Comparison of ENCODE assay signal across 8 cellular contexts in the genomic region with DNA sequence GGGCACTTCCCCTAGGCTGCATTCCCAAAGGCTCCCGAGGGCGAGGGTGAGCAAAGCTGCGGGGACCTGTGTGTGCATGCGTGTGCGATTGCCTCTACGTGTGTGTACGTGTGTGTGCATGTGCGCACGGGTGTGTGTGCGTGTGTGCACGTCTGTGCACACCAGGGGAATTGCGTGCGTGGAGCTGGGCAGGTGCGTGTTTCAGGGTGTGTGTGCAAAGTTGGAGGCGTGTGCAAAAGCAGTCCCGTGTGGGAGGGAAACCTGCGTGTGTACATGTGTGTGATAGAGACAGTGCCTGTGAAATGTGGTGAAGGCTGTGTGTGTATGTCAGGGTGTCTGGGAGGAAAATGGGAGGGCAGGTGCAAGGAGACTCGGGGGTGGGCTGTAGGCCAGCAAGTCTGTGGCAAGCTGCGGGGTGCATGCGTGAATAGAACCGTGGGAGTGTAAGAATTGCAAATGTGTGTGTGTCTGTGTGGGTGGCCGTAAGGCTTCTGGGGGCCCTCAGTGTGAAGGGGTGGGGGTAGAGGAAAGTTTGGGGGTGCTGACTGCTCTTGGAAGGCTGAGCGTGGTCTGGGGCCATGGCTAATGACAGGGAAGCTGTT. TPM values are rescaled to one million over a fixed set of nuclear protein-coding genes. Genes with fewer than 3 reads are reported as not detected.
DNase-seq lines count a peak whose midpoint lies in the region; ATAC-seq, FAIRE-seq and TF ChIP-seq lines count a peak whose summit lies in the region.

No MANE protein-coding gene starts in this region.

- FAIRE-seq in astrocyte (lab: Jason Lieb, UNC), result no peak

- H3K4me3 ChIP-seq in astrocyte (ENCODE audit: insufficient read depth, low read depth, low read length) (peak overlapping the region; percentile 44), liver (ENCODE audit: low read depth in 1 of 3, low read length in 3 of 3) (peak overlapping the region in 2 of 3 donors; percentile 41 to 57), thymus (ENCODE audit: low read length) (peak overlapping the region; percentile 36)

- peak overlapping the region; percentile 2 for H2AFZ ChIP-seq in astrocyte (ENCODE audit: low read depth, low read length)

- 36% methylated on average over 23 of the region's 23 CpGs for WGBS in liver
- WGBS in thymus, result 44% methylated on average over 23 of the region's 23 CpGs

- peaks cover 22% of the 10 kb centered on the region for H3K4me1 Mint-ChIP-seq in activated T-cell treated with anti-CD3 and anti-CD28 coated beads, Interleukin-2, amount 50 U/mL, for 24 hours (ENCODE audit: low read depth)
- peaks cover 2% of the 10 kb centered on the region for H3K4me1 Mint-ChIP-seq in astrocyte (ENCODE audit: low read depth, unreplicated experiment)

- TF ChIP-seq RAD21 in liver (IDR thresholded peaks at IDR 0.05), result no peak

- H3K27ac Mint-ChIP-seq in activated T-cell treated with anti-CD3 and anti-CD28 coated beads, Interleukin-2, amount 50 U/mL, for 24 hours, result no peak overlapping the region
- H3K27ac Mint-ChIP-seq in astrocyte (ENCODE audit: unreplicated experiment), result no peak overlapping the region

- no peak for ATAC-seq in HG03469 (IDR thresholded peaks at IDR 0.05; ENCODE audit: unreplicated experiment)
- no peak for ATAC-seq in HG02852 (IDR thresholded peaks at IDR 0.05; ENCODE audit: unreplicated experiment)

- H3K79me2 ChIP-seq in astrocyte (ENCODE audit: insufficient read depth, low read length), result no peaks in the 10 kb centered on the region

- H3K4me2 ChIP-seq in astrocyte (ENCODE audit: low read length), result peak overlapping the region; percentile 83

- no peaks in the 10 kb centered on the region for H3K9me3 ChIP-seq in astrocyte (ENCODE audit: insufficient read depth, low read depth, low read length)
- H3K9me3 ChIP-seq in liver (ENCODE audit: control insufficient read depth in 4 of 4, low read length in 3 of 4), result no peaks in the 10 kb centered on the region
- H3K9me3 ChIP-seq in thymus (ENCODE audit: control insufficient read depth), result peaks cover 1% of the 10 kb centered on the region

- peaks cover 5% of the 10 kb centered on the region for H4K20me1 ChIP-seq in astrocyte (ENCODE audit: insufficient read depth, low read length)

- peak overlapping the region; percentile 47 for H3K4me3 Mint-ChIP-seq in activated T-cell treated with anti-CD3 and anti-CD28 coated beads, Interleukin-2, amount 50 U/mL, for 24 hours
- no peak overlapping the region for H3K4me3 Mint-ChIP-seq in astrocyte (ENCODE audit: unreplicated experiment)

- H3K4me1 ChIP-seq in astrocyte (ENCODE audit: insufficient read depth, low read length) (peaks cover 10% of the 10 kb centered on the region), liver (ENCODE audit: control insufficient read depth in 4 of 4, insufficient read depth in 4 of 4, low read length in 3 of 4) (peaks cover 0 to 24% (median 16%) of the 10 kb centered on the region in 4 donors), thymus (ENCODE audit: control insufficient read depth, insufficient read depth, low read length) (peaks cover 2% of the 10 kb centered on the region)

- H3K27ac ChIP-seq in astrocyte (ENCODE audit: low read depth, low read length) (no peak overlapping the region), liver (ENCODE audit: low read depth in 1 of 2, low read length in 2 of 2) (no peak overlapping the region), thymus (ENCODE audit: low read depth) (no peak overlapping the region)

- DNase-seq in activated T-cell treated with anti-CD3 and anti-CD28 coated beads, Interleukin-2, amount 50 U/mL, for 24 hours, result peak; percentile 33
- no peak for DNase-seq in activated T-cell treated with anti-CD3 and anti-CD28 coated beads, Interleukin-2, amount 50 U/mL, for 1 hour
- DNase-seq in astrocyte (ENCODE audit: low read depth), result no peak
- DNase-seq in NCI-H82 treated with DMSO at 0.1 percent for 48 hours (lab: John Stamatoyannopoulos, UW; ENCODE audit: unreplicated experiment), result no peak

- H3K36me3 Mint-ChIP-seq in activated T-cell treated with anti-CD3 and anti-CD28 coated beads, Interleukin-2, amount 50 U/mL, for 24 hours (ENCODE audit: low read depth), result no peaks in the 10 kb centered on the region
- no peaks in the 10 kb centered on the region for H3K36me3 Mint-ChIP-seq in astrocyte (ENCODE audit: low read depth, unreplicated experiment)

- H3K27me3 Mint-ChIP-seq in activated T-cell treated with anti-CD3 and anti-CD28 coated beads, Interleukin-2, amount 50 U/mL, for 24 hours, result peaks cover 61% of the 10 kb centered on the region
- no peaks in the 10 kb centered on the region for H3K27me3 Mint-ChIP-seq in astrocyte (ENCODE audit: low read depth, unreplicated experiment)

- TF ChIP-seq CTCF in astrocyte (IDR thresholded peaks at IDR 0.05; ENCODE audit: insufficient read depth, low read depth, low read length) (no peak), liver (IDR thresholded peaks at IDR 0.05; ENCODE audit: low read depth, low read length, missing input control) (no peak)

- no peaks in the 10 kb centered on the region for H3K36me3 ChIP-seq in astrocyte (ENCODE audit: insufficient read depth, low read length)
- H3K36me3 ChIP-seq in liver (ENCODE audit: control insufficient read depth in 4 of 4, insufficient read depth in 3 of 4, low read depth in 1 of 4, low read length in 3 of 4), result no peaks in the 10 kb centered on the region
- H3K36me3 ChIP-seq in thymus (ENCODE audit: control insufficient read depth, insufficient read depth), result no peaks in the 10 kb centered on the region

- H3K9me3 Mint-ChIP-seq in activated T-cell treated with anti-CD3 and anti-CD28 coated beads, Interleukin-2, amount 50 U/mL, for 24 hours, result no peaks in the 10 kb centered on the region
- no peaks in the 10 kb centered on the region for H3K9me3 Mint-ChIP-seq in astrocyte (ENCODE audit: unreplicated experiment)

- H3K27me3 ChIP-seq in astrocyte (ENCODE audit: insufficient read depth, low read length), result peaks cover 10% of the 10 kb centered on the region
- H3K27me3 ChIP-seq in liver (ENCODE audit: control insufficient read depth in 4 of 4, insufficient read depth in 4 of 4, low read length in 3 of 4), result no peaks in the 10 kb centered on the region
- peaks cover 4% of the 10 kb centered on the region for H3K27me3 ChIP-seq in thymus (ENCODE audit: control insufficient read depth, insufficient read depth)

- H3K9ac ChIP-seq in astrocyte (ENCODE audit: low read length) (no peak overlapping the region), liver (ENCODE audit: low read depth in 1 of 2, low read length in 2 of 2) (no peak overlapping the region)

TF ChIP-seq in liver, 16 proteins besides CTCF, POLR2A, EP300 and RAD21:
- no peak for TF ChIP-seq ZBTB33 (IDR thresholded peaks at IDR 0.05)

RNA-seq across cellular contexts. Expression of gene SEC14L5, which starts 0.5 kb away (rescaled TPM):
- total RNA-seq in astrocyte, result 0.12 and 0.32 TPM in 2 replicates
- total RNA-seq in liver, result under 1 TPM; 0.17 to 0.65 TPM
- polyA plus RNA-seq in liver, result under 1 TPM; 0.03 to 0.07 TPM
- 0.14 TPM for polyA plus RNA-seq in thymus

RNA-seq across cellular contexts. Expression of gene PPL, which starts 21.7 kb away (rescaled TPM):
- total RNA-seq in astrocyte, result 5.8 and 12.3 TPM in 2 replicates
- 10 to 100 TPM in 1 of 2 donors, 1 to 10 TPM in 1; 2.1 to 26.0 TPM for total RNA-seq in liver
- polyA plus RNA-seq in liver, result 1 to 10 TPM; 5.4 to 6.8 TPM
- polyA plus RNA-seq in thymus, result 14.3 TPM
